8 cellular contexts compared by ENCODE assay signal in genomic region chr7:152025077-152025936, GRCh38. TPM values are rescaled to one million over a fixed set of nuclear protein-coding genes. Genes with fewer than 3 reads are reported as not detected.
DNase-seq lines count a peak whose midpoint lies in the region; ATAC-seq and TF ChIP-seq lines count a peak whose summit lies in the region.

GALNT11 (plus strand) TSS chr7:152025674; CDS start chr7:152094228, 68,554 bp downstream.

- peaks cover 15% of the 10 kb centered on the region for H3K9me3 Mint-ChIP-seq in dendritic cell treated with granulocyte-macrophage colony-stimulating factor and Interleukin-4, amounts not matched to agents 40 ng/mL and 50 ng/mL, for 4 days

- H3K4me1 ChIP-seq in liver (ENCODE audit: control insufficient read depth in 4 of 4, insufficient read depth in 4 of 4, low read length in 3 of 4): peaks cover 0 to 8% (median 7%) of the 10 kb centered on the region in 4 donors

- intact Hi-C loops in dendritic cell treated with granulocyte-macrophage colony-stimulating factor and Interleukin-4, amounts not matched to agents 40 ng/mL and 50 ng/mL, for 4 days (cut with micrococcal nuclease): loop anchor here (5.0 to 10.0 kb wide), 3 partner anchors 57 to 501 kb away; no protein-coding TSS in a partner anchor

- H3K27me3 ChIP-seq in liver (ENCODE audit: control insufficient read depth in 4 of 4, insufficient read depth in 4 of 4, low read length in 3 of 4): no peaks in the 10 kb centered on the region

- peak within 1 kb of the TSS; percentile 54 to 82 (median 81) for H3K4me3 ChIP-seq in liver (ENCODE audit: low read depth in 1 of 3, low read length in 3 of 3)

- peak; percentile 98 for ATAC-seq in GM18909 (IDR thresholded peaks at IDR 0.05; ENCODE audit: poor library complexity, unreplicated experiment)
- peak; percentile 96 for ATAC-seq in HG03159 (IDR thresholded peaks at IDR 0.05; ENCODE audit: unreplicated experiment)

- H3K36me3 Mint-ChIP-seq in dendritic cell treated with granulocyte-macrophage colony-stimulating factor and Interleukin-4, amounts not matched to agents 40 ng/mL and 50 ng/mL, for 4 days (ENCODE audit: low read depth): peaks cover 24% of the 10 kb centered on the region

- peak within 1 kb of the TSS; percentile 67 to 83 for H3K27ac ChIP-seq in liver (ENCODE audit: low read depth in 1 of 2, low read length in 2 of 2)

- H3K4me1 Mint-ChIP-seq in dendritic cell treated with granulocyte-macrophage colony-stimulating factor and Interleukin-4, amounts not matched to agents 40 ng/mL and 50 ng/mL, for 4 days (ENCODE audit: low read depth): peaks cover 17% of the 10 kb centered on the region

- peaks cover 7% of the 10 kb centered on the region for H3K27me3 Mint-ChIP-seq in dendritic cell treated with granulocyte-macrophage colony-stimulating factor and Interleukin-4, amounts not matched to agents 40 ng/mL and 50 ng/mL, for 4 days

- no peak for TF ChIP-seq RAD21 in liver (IDR thresholded peaks at IDR 0.05)

- H3K9ac ChIP-seq in liver (ENCODE audit: low read depth in 1 of 2, low read length in 2 of 2): peak within 1 kb of the TSS; percentile 66 to 74

- H3K27ac Mint-ChIP-seq in dendritic cell treated with granulocyte-macrophage colony-stimulating factor and Interleukin-4, amounts not matched to agents 40 ng/mL and 50 ng/mL, for 4 days: peak within 1 kb of the TSS; percentile 90

- no peaks in the 10 kb centered on the region for H3K36me3 ChIP-seq in liver (ENCODE audit: control insufficient read depth in 4 of 4, insufficient read depth in 3 of 4, low read depth in 1 of 4, low read length in 3 of 4)

- WGBS in liver: 5% methylated on average over 84 of the region's 84 CpGs

- TF ChIP-seq CTCF in liver (IDR thresholded peaks at IDR 0.05; ENCODE audit: low read depth, low read length, missing input control): no peak

- no peaks in the 10 kb centered on the region for H3K9me3 ChIP-seq in liver (ENCODE audit: control insufficient read depth in 4 of 4, low read length in 3 of 4)

- peak within 1 kb of the TSS; percentile 84 for H3K4me3 Mint-ChIP-seq in dendritic cell treated with granulocyte-macrophage colony-stimulating factor and Interleukin-4, amounts not matched to agents 40 ng/mL and 50 ng/mL, for 4 days

- DNase-seq in AG20443 (ENCODE audit: low spot score) (peak; percentile 99), NCI-H460 (ENCODE audit: extremely low read depth, low read depth) (peak; percentile 84)
- peak; percentile 79 to 82 for DNase-seq in activated CD4-positive, alpha-beta T cell treated with anti-CD3 and anti-CD28 coated beads, Interleukin-2, amount 50 U/mL, for 4 hours
- peak; percentile 88 for DNase-seq in stimulated activated CD4-positive, alpha-beta T cell treated with anti-CD3 and anti-CD28 coated beads, Interleukin-4, amount 100 ng/mL, for 1 hour

TF ChIP-seq in liver, 16 proteins besides CTCF, POLR2A, EP300 and RAD21:
- no peak for TF ChIP-seq RXRA (IDR thresholded peaks at IDR 0.05)
- no peak for TF ChIP-seq FOXA1 (IDR thresholded peaks at IDR 0.05)
- TF ChIP-seq REST (IDR thresholded peaks at IDR 0.05): peak; percentile 11
- peak; percentile 14 for TF ChIP-seq YY1 (IDR thresholded peaks at IDR 0.05)
- TF ChIP-seq JUND (IDR thresholded peaks at IDR 0.05): no peak
- peak in 1 of 2 donors; percentile 6 for TF ChIP-seq HNF4A (conservative IDR thresholded peaks at IDR 0.05)
- peak; percentile 20 for TF ChIP-seq SP1 (IDR thresholded peaks at IDR 0.05)
- no peak for TF ChIP-seq TAF1 (conservative IDR thresholded peaks at IDR 0.05)
- peak in 1 of 2 donors; percentile 14 for TF ChIP-seq EGR1 (IDR thresholded peaks at IDR 0.05; ENCODE audit: low read depth in 2 of 2)
- no peak for TF ChIP-seq FOXA2 (IDR thresholded peaks at IDR 0.05)
- no peak for TF ChIP-seq ZBTB33 (IDR thresholded peaks at IDR 0.05)

RNA-seq across cellular contexts. Expression of gene GALNT11, which starts in this region (rescaled TPM):
- 25.8 and 33.4 TPM in 2 replicates for total RNA-seq in NCI-H460 (2014; rRNA removed; shearing (Covaris generic))
- 76.7 and 105 TPM in 2 replicates for polyA plus RNA-seq in NCI-H460 (2014; cell fraction: nucleus; rRNA removed)
- 10 to 100 TPM; 14.4 to 21.8 TPM for total RNA-seq in liver
- polyA plus RNA-seq in liver: 10 to 100 TPM; 12.0 to 13.1 TPM

Comparison
In these comparisons a context has a peak if more than half of its experiments do, and no peak if none do; other contexts are left out.
1. Peak in every context shown above with its lines: DNase-seq, ATAC-seq, H3K4me3 ChIP-seq and H3K27ac ChIP-seq.